In the genomic region with DNA sequence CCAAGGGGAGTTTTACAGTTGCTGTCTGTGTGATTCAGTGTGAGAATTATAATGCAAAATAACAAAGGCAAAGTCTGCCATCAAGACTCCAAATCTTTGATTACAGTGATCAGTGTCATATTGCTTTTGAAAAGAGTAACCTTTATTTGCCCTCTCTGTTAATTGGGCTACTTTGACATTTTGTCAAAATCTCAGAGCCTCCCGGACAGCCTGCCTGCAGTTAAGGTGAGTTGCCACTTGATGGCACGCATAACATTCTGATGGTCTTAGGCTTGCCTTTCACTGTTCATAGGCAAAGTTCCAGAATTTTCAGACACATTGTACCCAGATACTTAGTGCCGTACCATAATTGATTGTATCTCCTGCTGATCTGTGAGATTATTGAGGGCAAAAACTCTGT, we compare ENCODE assay signal across 8 cellular contexts.
A peak's percentile ranks its signal among the peaks of the same experiment; 100 is the strongest.
DNase-seq lines count a peak whose midpoint lies in the region; ATAC-seq, FAIRE-seq and TF ChIP-seq lines count a peak whose summit lies in the region.

No MANE protein-coding gene starts in this region.

- ATAC-seq in HG03159 (IDR thresholded peaks at IDR 0.05; ENCODE audit: unreplicated experiment), result peak; percentile 63

- DNase-seq in GM12891 (ENCODE audit: insufficient read length, low spot score) (no peak), SK-MEL-5 (ENCODE audit: low read depth, low spot score) (peak; percentile 78), NCI-H187 (lab: John Stamatoyannopoulos, UW) (no peak), GM19240 (ENCODE audit: insufficient read length, low spot score) (no peak)
- DNase-seq in central memory CD4-positive, alpha-beta T cell, result no peak
- no peak for DNase-seq in activated CD4-positive, alpha-beta memory T cell treated with anti-CD3 and anti-CD28 coated beads, Interleukin-2, amount 10 ng/mL, durations not matched to agents 7 days and 5 days

- no peaks in the 10 kb centered on the region for H3K4me1 Mint-ChIP-seq in activated CD4-positive, alpha-beta memory T cell treated with anti-CD3 and anti-CD28 coated beads, Interleukin-2, amount 10 ng/mL, durations not matched to agents 7 days and 5 days

- no peak overlapping the region for H3K9ac ChIP-seq in liver (ENCODE audit: low read depth in 1 of 2, low read length in 2 of 2)

- no peaks in the 10 kb centered on the region for H3K4me1 ChIP-seq in liver (ENCODE audit: control insufficient read depth in 4 of 4, insufficient read depth in 4 of 4, low read length in 3 of 4)

- CTCF ChIA-PET in activated CD4-positive, alpha-beta memory T cell treated with anti-CD3 and anti-CD28 coated beads, Interleukin-2, amount 10 ng/mL, durations not matched to agents 7 days and 5 days (lab: Charles Lee), result no interaction called here

- no peak overlapping the region for H3K4me3 ChIP-seq in liver (ENCODE audit: low read depth in 1 of 3, low read length in 3 of 3)

- no peak overlapping the region for H3K27ac Mint-ChIP-seq in activated CD4-positive, alpha-beta memory T cell treated with anti-CD3 and anti-CD28 coated beads, Interleukin-2, amount 10 ng/mL, durations not matched to agents 7 days and 5 days

- no peaks in the 10 kb centered on the region for H3K27me3 Mint-ChIP-seq in activated CD4-positive, alpha-beta memory T cell treated with anti-CD3 and anti-CD28 coated beads, Interleukin-2, amount 10 ng/mL, durations not matched to agents 7 days and 5 days

- no peaks in the 10 kb centered on the region for H3K36me3 ChIP-seq in liver (ENCODE audit: control insufficient read depth in 4 of 4, insufficient read depth in 3 of 4, low read depth in 1 of 4, low read length in 3 of 4)

- no peak for TF ChIP-seq POLR2A in GM12891 (IDR thresholded peaks at IDR 0.05; ENCODE audit: low read depth, low read length)

- no peaks in the 10 kb centered on the region for H3K9me3 ChIP-seq in liver (ENCODE audit: control insufficient read depth in 4 of 4, low read length in 3 of 4)

- no peaks in the 10 kb centered on the region for H3K9me3 Mint-ChIP-seq in activated CD4-positive, alpha-beta memory T cell treated with anti-CD3 and anti-CD28 coated beads, Interleukin-2, amount 10 ng/mL, durations not matched to agents 7 days and 5 days

- H3K4me3 Mint-ChIP-seq in activated CD4-positive, alpha-beta memory T cell treated with anti-CD3 and anti-CD28 coated beads, Interleukin-2, amount 10 ng/mL, durations not matched to agents 7 days and 5 days, result no peak overlapping the region

- in situ Hi-C loops in SK-MEL-5 (cut with HindIII; ENCODE audit: low pct_unique_long_range_greater_than_20kb, low sequenced_read_pairs), result no loop called here

- POLR2A ChIA-PET in activated CD4-positive, alpha-beta memory T cell treated with anti-CD3 and anti-CD28 coated beads, Interleukin-2, amount 10 ng/mL, durations not matched to agents 7 days and 5 days (lab: Charles Lee), result no interaction called here

- 23% methylated on average over 3 of the region's 3 CpGs for WGBS in liver

- H3K36me3 Mint-ChIP-seq in activated CD4-positive, alpha-beta memory T cell treated with anti-CD3 and anti-CD28 coated beads, Interleukin-2, amount 10 ng/mL, durations not matched to agents 7 days and 5 days (ENCODE audit: low read depth), result no peaks in the 10 kb centered on the region

- no peaks in the 10 kb centered on the region for H3K27me3 ChIP-seq in liver (ENCODE audit: control insufficient read depth in 4 of 4, insufficient read depth in 4 of 4, low read length in 3 of 4)

- peak; percentile 67 to 69 for TF ChIP-seq RAD21 in liver (IDR thresholded peaks at IDR 0.05)

- FAIRE-seq in GM12891 (lab: Jason Lieb, UNC), result peak; percentile 13

- no peak overlapping the region for H3K27ac ChIP-seq in liver (ENCODE audit: low read depth in 1 of 2, low read length in 2 of 2)

- TF ChIP-seq CTCF in liver (IDR thresholded peaks at IDR 0.05; ENCODE audit: low read depth, low read length, missing input control), result peak; percentile 34

TF ChIP-seq in GM12891, 5 proteins besides CTCF, POLR2A, EP300 and RAD21:
- no peak for TF ChIP-seq TAF1 (IDR thresholded peaks at IDR 0.05; ENCODE audit: low read depth, low read length)
- TF ChIP-seq POU2F2 (IDR thresholded peaks at IDR 0.05; ENCODE audit: low read depth, low read length), result no peak
- TF ChIP-seq PAX5 (IDR thresholded peaks at IDR 0.05; ENCODE audit: insufficient read depth, low read length, severe bottlenecking), result no peak
- TF ChIP-seq POLR2AphosphoS5 (IDR thresholded peaks at IDR 0.05; ENCODE audit: low read depth, low read length), result no peak
- TF ChIP-seq SPI1 (IDR thresholded peaks at IDR 0.05; ENCODE audit: low read depth, low read length), result no peak

TF ChIP-seq in liver, 16 proteins besides CTCF, POLR2A, EP300 and RAD21:
- TF ChIP-seq, protein P1, sequence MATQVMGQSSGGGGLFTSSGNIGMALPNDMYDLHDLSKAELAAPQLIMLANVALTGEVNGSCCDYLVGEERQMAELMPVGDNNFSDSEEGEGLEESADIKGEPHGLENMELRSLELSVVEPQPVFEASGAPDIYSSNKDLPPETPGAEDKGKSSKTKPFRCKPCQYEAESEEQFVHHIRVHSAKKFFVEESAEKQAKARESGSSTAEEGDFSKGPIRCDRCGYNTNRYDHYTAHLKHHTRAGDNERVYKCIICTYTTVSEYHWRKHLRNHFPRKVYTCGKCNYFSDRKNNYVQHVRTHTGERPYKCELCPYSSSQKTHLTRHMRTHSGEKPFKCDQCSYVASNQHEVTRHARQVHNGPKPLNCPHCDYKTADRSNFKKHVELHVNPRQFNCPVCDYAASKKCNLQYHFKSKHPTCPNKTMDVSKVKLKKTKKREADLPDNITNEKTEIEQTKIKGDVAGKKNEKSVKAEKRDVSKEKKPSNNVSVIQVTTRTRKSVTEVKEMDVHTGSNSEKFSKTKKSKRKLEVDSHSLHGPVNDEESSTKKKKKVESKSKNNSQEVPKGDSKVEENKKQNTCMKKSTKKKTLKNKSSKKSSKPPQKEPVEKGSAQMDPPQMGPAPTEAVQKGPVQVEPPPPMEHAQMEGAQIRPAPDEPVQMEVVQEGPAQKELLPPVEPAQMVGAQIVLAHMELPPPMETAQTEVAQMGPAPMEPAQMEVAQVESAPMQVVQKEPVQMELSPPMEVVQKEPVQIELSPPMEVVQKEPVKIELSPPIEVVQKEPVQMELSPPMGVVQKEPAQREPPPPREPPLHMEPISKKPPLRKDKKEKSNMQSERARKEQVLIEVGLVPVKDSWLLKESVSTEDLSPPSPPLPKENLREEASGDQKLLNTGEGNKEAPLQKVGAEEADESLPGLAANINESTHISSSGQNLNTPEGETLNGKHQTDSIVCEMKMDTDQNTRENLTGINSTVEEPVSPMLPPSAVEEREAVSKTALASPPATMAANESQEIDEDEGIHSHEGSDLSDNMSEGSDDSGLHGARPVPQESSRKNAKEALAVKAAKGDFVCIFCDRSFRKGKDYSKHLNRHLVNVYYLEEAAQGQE (IDR thresholded peaks at IDR 0.05), result no peak
- TF ChIP-seq GABPA (IDR thresholded peaks at IDR 0.05 in 1 of 2, conservative IDR thresholded peaks at IDR 0.05 in 1 of 2) (no peak), EGR1 (IDR thresholded peaks at IDR 0.05; ENCODE audit: low read depth in 2 of 2) (no peak), TAF1 (conservative IDR thresholded peaks at IDR 0.05) (no peak), YY1 (IDR thresholded peaks at IDR 0.05) (no peak), HNF4G (IDR thresholded peaks at IDR 0.05) (no peak), RXRA (IDR thresholded peaks at IDR 0.05) (no peak), NR2F2 (IDR thresholded peaks at IDR 0.05) (no peak), SP1 (IDR thresholded peaks at IDR 0.05) (no peak), FOXA2 (IDR thresholded peaks at IDR 0.05) (no peak), HNF4A (conservative IDR thresholded peaks at IDR 0.05) (no peak), FOXA1 (IDR thresholded peaks at IDR 0.05) (no peak), JUND (IDR thresholded peaks at IDR 0.05) (no peak)
- TF ChIP-seq, protein P2, sequence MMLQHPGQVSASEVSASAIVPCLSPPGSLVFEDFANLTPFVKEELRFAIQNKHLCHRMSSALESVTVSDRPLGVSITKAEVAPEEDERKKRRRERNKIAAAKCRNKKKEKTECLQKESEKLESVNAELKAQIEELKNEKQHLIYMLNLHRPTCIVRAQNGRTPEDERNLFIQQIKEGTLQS (IDR thresholded peaks at IDR 0.05), result no peak
- TF ChIP-seq, protein P3, sequence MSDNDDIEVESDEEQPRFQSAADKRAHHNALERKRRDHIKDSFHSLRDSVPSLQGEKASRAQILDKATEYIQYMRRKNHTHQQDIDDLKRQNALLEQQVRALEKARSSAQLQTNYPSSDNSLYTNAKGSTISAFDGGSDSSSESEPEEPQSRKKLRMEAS (IDR thresholded peaks at IDR 0.05), result no peak
- TF ChIP-seq, protein P4, sequence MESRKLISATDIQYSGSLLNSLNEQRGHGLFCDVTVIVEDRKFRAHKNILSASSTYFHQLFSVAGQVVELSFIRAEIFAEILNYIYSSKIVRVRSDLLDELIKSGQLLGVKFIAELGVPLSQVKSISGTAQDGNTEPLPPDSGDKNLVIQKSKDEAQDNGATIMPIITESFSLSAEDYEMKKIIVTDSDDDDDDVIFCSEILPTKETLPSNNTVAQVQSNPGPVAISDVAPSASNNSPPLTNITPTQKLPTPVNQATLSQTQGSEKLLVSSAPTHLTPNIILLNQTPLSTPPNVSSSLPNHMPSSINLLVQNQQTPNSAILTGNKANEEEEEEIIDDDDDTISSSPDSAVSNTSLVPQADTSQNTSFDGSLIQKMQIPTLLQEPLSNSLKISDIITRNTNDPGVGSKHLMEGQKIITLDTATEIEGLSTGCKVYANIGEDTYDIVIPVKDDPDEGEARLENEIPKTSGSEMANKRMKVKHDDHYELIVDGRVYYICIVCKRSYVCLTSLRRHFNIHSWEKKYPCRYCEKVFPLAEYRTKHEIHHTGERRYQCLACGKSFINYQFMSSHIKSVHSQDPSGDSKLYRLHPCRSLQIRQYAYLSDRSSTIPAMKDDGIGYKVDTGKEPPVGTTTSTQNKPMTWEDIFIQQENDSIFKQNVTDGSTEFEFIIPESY (IDR thresholded peaks at IDR 0.05), result no peak
